1 cellular context compared by ENCODE assay signal in the genomic region with DNA sequence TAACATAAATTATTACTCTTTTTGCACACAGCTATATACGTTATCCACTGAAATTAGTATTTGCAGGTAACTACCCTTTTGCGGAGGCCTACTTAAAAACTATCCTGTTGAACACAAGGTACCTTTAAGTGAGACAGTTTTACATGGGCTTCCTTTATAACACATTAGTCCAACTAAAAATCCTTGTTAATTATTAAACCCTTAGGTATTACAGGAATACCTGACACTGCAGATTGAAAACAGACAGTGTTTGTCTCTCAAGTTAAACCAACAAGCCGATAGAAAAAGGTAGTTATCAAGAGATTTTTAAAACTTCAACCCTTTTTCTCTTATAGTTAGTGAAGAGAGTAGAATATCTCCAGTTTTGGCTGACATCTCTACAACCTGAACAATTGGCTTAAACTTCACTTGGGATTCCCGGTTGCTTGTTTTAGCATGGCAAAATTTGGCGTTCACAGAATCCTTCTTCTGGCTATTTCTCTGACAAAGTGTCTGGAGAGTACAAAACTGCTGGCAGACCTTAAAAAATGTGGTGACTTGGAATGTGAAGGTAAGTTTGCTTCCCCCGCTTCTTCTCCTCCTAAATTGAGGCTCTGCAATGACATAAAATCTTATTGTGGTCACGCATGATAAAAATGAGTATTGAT.
TF ChIP-seq lines count a peak whose summit lies in the region.

A gene with protein sequence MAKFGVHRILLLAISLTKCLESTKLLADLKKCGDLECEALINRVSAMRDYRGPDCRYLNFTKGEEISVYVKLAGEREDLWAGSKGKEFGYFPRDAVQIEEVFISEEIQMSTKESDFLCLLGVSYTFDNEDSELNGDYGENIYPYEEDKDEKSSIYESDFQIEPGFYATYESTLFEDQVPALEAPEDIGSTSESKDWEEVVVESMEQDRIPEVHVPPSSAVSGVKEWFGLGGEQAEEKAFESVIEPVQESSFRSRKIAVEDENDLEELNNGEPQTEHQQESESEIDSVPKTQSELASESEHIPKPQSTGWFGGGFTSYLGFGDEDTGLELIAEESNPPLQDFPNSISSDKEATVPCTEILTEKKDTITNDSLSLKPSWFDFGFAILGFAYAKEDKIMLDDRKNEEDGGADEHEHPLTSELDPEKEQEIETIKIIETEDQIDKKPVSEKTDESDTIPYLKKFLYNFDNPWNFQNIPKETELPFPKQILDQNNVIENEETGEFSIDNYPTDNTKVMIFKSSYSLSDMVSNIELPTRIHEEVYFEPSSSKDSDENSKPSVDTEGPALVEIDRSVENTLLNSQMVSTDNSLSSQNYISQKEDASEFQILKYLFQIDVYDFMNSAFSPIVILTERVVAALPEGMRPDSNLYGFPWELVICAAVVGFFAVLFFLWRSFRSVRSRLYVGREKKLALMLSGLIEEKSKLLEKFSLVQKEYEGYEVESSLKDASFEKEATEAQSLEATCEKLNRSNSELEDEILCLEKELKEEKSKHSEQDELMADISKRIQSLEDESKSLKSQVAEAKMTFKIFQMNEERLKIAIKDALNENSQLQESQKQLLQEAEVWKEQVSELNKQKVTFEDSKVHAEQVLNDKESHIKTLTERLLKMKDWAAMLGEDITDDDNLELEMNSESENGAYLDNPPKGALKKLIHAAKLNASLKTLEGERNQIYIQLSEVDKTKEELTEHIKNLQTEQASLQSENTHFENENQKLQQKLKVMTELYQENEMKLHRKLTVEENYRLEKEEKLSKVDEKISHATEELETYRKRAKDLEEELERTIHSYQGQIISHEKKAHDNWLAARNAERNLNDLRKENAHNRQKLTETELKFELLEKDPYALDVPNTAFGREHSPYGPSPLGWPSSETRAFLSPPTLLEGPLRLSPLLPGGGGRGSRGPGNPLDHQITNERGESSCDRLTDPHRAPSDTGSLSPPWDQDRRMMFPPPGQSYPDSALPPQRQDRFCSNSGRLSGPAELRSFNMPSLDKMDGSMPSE (N-terminal part only) (plus strand): TSS at position 236 of the 647 bp plus-strand sequence. CDS start 200 bp downstream, at position 436.

TF ChIP-seq in HepG2, 621 proteins besides CTCF, POLR2A, EP300 and RAD21 (continued from another document and continues in another):
- TF ChIP-seq, protein P1, sequence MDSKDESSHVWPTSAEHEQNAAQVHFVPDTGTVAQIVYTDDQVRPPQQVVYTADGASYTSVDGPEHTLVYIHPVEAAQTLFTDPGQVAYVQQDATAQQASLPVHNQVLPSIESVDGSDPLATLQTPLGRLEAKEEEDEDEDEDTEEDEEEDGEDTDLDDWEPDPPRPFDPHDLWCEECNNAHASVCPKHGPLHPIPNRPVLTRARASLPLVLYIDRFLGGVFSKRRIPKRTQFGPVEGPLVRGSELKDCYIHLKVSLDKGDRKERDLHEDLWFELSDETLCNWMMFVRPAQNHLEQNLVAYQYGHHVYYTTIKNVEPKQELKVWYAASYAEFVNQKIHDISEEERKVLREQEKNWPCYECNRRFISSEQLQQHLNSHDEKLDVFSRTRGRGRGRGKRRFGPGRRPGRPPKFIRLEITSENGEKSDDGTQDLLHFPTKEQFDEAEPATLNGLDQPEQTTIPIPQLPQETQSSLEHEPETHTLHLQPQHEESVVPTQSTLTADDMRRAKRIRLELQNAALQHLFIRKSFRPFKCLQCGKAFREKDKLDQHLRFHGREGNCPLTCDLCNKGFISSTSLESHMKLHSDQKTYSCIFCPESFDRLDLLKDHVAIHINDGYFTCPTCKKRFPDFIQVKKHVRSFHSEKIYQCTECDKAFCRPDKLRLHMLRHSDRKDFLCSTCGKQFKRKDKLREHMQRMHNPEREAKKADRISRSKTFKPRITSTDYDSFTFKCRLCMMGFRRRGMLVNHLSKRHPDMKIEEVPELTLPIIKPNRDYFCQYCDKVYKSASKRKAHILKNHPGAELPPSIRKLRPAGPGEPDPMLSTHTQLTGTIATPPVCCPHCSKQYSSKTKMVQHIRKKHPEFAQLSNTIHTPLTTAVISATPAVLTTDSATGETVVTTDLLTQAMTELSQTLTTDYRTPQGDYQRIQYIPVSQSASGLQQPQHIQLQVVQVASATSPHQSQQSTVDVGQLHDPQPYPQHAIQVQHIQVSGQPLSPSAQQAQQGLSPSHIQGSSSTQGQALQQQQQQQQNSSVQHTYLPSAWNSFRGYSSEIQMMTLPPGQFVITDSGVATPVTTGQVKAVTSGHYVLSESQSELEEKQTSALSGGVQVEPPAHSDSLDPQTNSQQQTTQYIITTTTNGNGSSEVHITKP (CRISPR knock-in tag; IDR thresholded peaks at IDR 0.05; ENCODE audit: low read depth) = peak; percentile 64; the same call in 1 of the 2 replicates
- no peak; the same call in 1 of the 2 replicates for TF ChIP-seq ZNF569 (CRISPR knock-in tag; IDR thresholded peaks at IDR 0.05; ENCODE audit: borderline replicate concordance)
- TF ChIP-seq HNRNPUL1 (IDR thresholded peaks at IDR 0.05; ENCODE audit: low read depth, low read length) = peak; percentile 96
- no peak for TF ChIP-seq JDP2 (CRISPR knock-in tag; IDR thresholded peaks at IDR 0.05; ENCODE audit: borderline replicate concordance)
- TF ChIP-seq, protein P2, sequence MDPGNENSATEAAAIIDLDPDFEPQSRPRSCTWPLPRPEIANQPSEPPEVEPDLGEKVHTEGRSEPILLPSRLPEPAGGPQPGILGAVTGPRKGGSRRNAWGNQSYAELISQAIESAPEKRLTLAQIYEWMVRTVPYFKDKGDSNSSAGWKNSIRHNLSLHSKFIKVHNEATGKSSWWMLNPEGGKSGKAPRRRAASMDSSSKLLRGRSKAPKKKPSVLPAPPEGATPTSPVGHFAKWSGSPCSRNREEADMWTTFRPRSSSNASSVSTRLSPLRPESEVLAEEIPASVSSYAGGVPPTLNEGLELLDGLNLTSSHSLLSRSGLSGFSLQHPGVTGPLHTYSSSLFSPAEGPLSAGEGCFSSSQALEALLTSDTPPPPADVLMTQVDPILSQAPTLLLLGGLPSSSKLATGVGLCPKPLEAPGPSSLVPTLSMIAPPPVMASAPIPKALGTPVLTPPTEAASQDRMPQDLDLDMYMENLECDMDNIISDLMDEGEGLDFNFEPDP (CRISPR knock-in tag; conservative IDR thresholded peaks at IDR 0.05) = no peak; the same call in 1 of the 2 replicates
- no peak for TF ChIP-seq ZNF431 (CRISPR knock-in tag; IDR thresholded peaks at IDR 0.05; ENCODE audit: borderline replicate concordance, low read depth)
- TF ChIP-seq ZNF782 (CRISPR knock-in tag; IDR thresholded peaks at IDR 0.05; ENCODE audit: borderline replicate concordance) = no peak
- TF ChIP-seq, protein P3, sequence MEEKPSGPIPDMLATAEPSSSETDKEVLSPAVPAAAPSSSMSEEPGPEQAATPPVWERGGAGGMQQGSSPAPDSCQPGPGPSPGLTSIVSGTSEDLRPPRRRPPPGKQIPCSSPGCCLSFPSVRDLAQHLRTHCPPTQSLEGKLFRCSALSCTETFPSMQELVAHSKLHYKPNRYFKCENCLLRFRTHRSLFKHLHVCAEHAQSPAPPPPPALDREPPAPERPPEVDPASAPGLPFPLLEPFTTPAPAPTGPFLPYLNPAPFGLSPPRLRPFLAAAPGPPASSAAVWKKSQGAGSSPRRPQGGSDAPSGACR (CRISPR knock-in tag; IDR thresholded peaks at IDR 0.05) = peak; percentile 70; the same call in 1 of the 2 replicates
- TF ChIP-seq HNRNPLL (IDR thresholded peaks at IDR 0.05; ENCODE audit: low read depth, low read length, poor library complexity, severe bottlenecking) = no peak
- TF ChIP-seq, protein P4, sequence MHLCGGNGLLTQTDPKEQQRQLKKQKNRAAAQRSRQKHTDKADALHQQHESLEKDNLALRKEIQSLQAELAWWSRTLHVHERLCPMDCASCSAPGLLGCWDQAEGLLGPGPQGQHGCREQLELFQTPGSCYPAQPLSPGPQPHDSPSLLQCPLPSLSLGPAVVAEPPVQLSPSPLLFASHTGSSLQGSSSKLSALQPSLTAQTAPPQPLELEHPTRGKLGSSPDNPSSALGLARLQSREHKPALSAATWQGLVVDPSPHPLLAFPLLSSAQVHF (CRISPR knock-in tag; IDR thresholded peaks at IDR 0.05) = no peak
- no peak for TF ChIP-seq ZNF530 (CRISPR knock-in tag; IDR thresholded peaks at IDR 0.05; ENCODE audit: low read depth)
- no peak for TF ChIP-seq FOXO1 (CRISPR knock-in tag; IDR thresholded peaks at IDR 0.05)
- TF ChIP-seq ZEB1 (IDR thresholded peaks at IDR 0.05; ENCODE audit: insufficient replicate concordance, low read depth) = peak; percentile 51
- no peak for TF ChIP-seq FOSL1 (CRISPR knock-in tag; IDR thresholded peaks at IDR 0.05; ENCODE audit: borderline replicate concordance)
- TF ChIP-seq, protein P5, sequence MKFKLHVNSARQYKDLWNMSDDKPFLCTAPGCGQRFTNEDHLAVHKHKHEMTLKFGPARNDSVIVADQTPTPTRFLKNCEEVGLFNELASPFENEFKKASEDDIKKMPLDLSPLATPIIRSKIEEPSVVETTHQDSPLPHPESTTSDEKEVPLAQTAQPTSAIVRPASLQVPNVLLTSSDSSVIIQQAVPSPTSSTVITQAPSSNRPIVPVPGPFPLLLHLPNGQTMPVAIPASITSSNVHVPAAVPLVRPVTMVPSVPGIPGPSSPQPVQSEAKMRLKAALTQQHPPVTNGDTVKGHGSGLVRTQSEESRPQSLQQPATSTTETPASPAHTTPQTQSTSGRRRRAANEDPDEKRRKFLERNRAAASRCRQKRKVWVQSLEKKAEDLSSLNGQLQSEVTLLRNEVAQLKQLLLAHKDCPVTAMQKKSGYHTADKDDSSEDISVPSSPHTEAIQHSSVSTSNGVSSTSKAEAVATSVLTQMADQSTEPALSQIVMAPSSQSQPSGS (CRISPR knock-in tag; IDR thresholded peaks at IDR 0.05) = 0 out of 2 replicates have a peak, but pooled peaks have one; percentile 26
- TF ChIP-seq, protein P6, sequence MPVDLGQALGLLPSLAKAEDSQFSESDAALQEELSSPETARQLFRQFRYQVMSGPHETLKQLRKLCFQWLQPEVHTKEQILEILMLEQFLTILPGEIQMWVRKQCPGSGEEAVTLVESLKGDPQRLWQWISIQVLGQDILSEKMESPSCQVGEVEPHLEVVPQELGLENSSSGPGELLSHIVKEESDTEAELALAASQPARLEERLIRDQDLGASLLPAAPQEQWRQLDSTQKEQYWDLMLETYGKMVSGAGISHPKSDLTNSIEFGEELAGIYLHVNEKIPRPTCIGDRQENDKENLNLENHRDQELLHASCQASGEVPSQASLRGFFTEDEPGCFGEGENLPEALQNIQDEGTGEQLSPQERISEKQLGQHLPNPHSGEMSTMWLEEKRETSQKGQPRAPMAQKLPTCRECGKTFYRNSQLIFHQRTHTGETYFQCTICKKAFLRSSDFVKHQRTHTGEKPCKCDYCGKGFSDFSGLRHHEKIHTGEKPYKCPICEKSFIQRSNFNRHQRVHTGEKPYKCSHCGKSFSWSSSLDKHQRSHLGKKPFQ (CRISPR knock-in tag; IDR thresholded peaks at IDR 0.05; ENCODE audit: insufficient replicate concordance) = no peak
- no peak for TF ChIP-seq BORCS8-MEF2B (CRISPR knock-in tag; IDR thresholded peaks at IDR 0.05)
- no peak for TF ChIP-seq IRX3 (CRISPR knock-in tag; IDR thresholded peaks at IDR 0.05; ENCODE audit: borderline replicate concordance, low read depth)
- TF ChIP-seq, protein P7, sequence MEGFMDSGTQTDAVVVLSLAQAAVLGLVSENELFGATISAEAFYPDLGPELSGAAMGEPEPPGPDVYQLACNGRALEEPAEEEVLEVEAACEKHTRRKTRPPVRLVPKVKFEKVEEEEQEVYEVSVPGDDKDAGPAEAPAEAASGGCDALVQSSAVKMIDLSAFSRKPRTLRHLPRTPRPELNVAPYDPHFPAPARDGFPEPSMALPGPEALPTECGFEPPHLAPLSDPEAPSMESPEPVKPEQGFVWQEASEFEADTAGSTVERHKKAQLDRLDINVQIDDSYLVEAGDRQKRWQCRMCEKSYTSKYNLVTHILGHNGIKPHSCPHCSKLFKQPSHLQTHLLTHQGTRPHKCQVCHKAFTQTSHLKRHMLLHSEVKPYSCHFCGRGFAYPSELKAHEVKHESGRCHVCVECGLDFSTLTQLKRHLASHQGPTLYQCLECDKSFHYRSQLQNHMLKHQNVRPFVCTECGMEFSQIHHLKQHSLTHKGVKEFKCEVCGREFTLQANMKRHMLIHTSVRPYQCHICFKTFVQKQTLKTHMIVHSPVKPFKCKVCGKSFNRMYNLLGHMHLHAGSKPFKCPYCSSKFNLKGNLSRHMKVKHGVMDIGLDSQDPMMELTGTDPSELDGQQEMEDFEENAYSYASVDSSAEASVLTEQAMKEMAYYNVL (CRISPR knock-in tag; IDR thresholded peaks at IDR 0.05; ENCODE audit: borderline replicate concordance) = no peak
- no peak for TF ChIP-seq ZNF234 (CRISPR knock-in tag; conservative IDR thresholded peaks at IDR 0.05)
- no peak for TF ChIP-seq MEF2D (CRISPR knock-in tag; IDR thresholded peaks at IDR 0.05)
- no peak for TF ChIP-seq ZNF589 (CRISPR knock-in tag; conservative IDR thresholded peaks at IDR 0.05)
- TF ChIP-seq SOX5 (CRISPR knock-in tag; IDR thresholded peaks at IDR 0.05; ENCODE audit: borderline replicate concordance) = peak; percentile 49; the same call in 1 of the 2 replicates
- 0 out of 2 replicates have a peak, but pooled peaks have one; percentile 59 for TF ChIP-seq SP140L (CRISPR knock-in tag; IDR thresholded peaks at IDR 0.05; ENCODE audit: borderline replicate concordance)
- TF ChIP-seq RXRB (CRISPR knock-in tag; IDR thresholded peaks at IDR 0.05; ENCODE audit: borderline replicate concordance) = peak; percentile 46; the same call in 1 of the 2 replicates
- TF ChIP-seq DMAP1 (CRISPR knock-in tag; IDR thresholded peaks at IDR 0.05) = peak; percentile 27; the same call in 1 of the 2 replicates
- no peak for TF ChIP-seq YY1 (IDR thresholded peaks at IDR 0.05; ENCODE audit: insufficient read depth, insufficient replicate concordance, low read depth, low read length)
- no peak for TF ChIP-seq ZNF777 (CRISPR knock-in tag; IDR thresholded peaks at IDR 0.05)
- TF ChIP-seq, protein P8, sequence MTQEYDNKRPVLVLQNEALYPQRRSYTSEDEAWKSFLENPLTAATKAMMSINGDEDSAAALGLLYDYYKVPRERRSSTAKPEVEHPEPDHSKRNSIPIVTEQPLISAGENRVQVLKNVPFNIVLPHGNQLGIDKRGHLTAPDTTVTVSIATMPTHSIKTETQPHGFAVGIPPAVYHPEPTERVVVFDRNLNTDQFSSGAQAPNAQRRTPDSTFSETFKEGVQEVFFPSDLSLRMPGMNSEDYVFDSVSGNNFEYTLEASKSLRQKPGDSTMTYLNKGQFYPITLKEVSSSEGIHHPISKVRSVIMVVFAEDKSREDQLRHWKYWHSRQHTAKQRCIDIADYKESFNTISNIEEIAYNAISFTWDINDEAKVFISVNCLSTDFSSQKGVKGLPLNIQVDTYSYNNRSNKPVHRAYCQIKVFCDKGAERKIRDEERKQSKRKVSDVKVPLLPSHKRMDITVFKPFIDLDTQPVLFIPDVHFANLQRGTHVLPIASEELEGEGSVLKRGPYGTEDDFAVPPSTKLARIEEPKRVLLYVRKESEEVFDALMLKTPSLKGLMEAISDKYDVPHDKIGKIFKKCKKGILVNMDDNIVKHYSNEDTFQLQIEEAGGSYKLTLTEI (CRISPR knock-in tag; conservative IDR thresholded peaks at IDR 0.05) = no peak
- TF ChIP-seq, protein P9, sequence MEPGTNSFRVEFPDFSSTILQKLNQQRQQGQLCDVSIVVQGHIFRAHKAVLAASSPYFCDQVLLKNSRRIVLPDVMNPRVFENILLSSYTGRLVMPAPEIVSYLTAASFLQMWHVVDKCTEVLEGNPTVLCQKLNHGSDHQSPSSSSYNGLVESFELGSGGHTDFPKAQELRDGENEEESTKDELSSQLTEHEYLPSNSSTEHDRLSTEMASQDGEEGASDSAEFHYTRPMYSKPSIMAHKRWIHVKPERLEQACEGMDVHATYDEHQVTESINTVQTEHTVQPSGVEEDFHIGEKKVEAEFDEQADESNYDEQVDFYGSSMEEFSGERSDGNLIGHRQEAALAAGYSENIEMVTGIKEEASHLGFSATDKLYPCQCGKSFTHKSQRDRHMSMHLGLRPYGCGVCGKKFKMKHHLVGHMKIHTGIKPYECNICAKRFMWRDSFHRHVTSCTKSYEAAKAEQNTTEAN (CRISPR knock-in tag; conservative IDR thresholded peaks at IDR 0.05) = no peak
- TF ChIP-seq ZNF713 (CRISPR knock-in tag; IDR thresholded peaks at IDR 0.05) = no peak
- TF ChIP-seq KDM3A (CRISPR knock-in tag; IDR thresholded peaks at IDR 0.05; ENCODE audit: low read depth) = no peak; the same call in 1 of the 2 replicates
- no peak for TF ChIP-seq ZNF619 (CRISPR knock-in tag; IDR thresholded peaks at IDR 0.05)
- no peak for TF ChIP-seq ZMYM3 (CRISPR knock-in tag; IDR thresholded peaks at IDR 0.05)
- no peak for TF ChIP-seq ZNF138 (CRISPR knock-in tag; IDR thresholded peaks at IDR 0.05; ENCODE audit: low read depth)
- no peak for TF ChIP-seq ZBTB7B (CRISPR knock-in tag; IDR thresholded peaks at IDR 0.05)
